In the genomic region with DNA sequence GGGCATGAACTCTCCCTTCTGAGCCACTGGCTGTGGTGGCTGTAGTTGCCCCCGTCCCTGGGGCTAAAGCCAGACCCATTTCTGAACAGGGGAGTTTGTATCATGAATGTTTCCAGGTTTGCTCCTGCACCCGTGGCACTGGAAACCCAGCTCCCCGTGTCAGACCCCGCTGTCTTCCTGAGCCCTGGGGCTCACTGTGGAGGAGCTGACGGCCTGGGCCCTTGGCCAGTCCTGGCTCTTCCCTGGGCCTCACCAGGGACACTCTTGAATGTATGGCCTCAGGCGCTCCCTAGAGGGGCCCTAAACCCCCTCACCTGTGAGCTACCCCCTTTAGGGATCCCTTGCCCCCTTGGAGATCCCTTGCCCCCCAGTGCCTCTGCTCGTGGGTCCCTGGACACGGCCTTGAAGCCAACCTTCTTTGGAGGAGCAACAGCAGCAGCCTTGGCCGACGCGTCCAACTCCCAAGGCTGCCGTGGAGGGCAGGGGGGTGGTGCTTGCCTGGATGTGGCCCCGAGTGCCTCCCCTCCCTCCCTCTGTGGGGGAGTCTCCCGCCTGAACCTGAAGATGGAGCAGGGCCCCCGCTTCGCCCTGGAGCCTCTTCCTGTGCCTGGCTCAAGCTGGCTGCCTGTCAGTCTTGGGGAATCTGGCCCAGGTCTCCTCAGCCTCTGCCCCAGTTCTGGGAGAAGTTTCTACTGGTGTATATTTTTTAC, we compare ENCODE assay signal across 2 cellular contexts.
A peak's percentile ranks its signal among the peaks of the same experiment; 100 is the strongest.
TF ChIP-seq lines count a peak whose summit lies in the region.

No MANE protein-coding gene starts in this region.

TF ChIP-seq in GM23338, 12 proteins besides CTCF, POLR2A, EP300 and RAD21 (continues in another document):
- TF ChIP-seq ZNF331 (CRISPR knock-in tag; IDR thresholded peaks at IDR 0.05; ENCODE audit: low read depth) (no peak), EZH2phosphoT487 (IDR thresholded peaks at IDR 0.05; ENCODE audit: unreplicated experiment) (no peak), ETS1 (IDR thresholded peaks at IDR 0.05) (no peak), JUNB (IDR thresholded peaks at IDR 0.05; ENCODE audit: unreplicated experiment) (no peak), POLR2AphosphoS5 (IDR thresholded peaks at IDR 0.05; ENCODE audit: low read depth) (no peak; the same call in 1 of the 2 replicates), CREB1 (CRISPR knock-in tag; IDR thresholded peaks at IDR 0.05; ENCODE audit: low read depth) (no peak), ZNF114 (CRISPR knock-in tag; IDR thresholded peaks at IDR 0.05) (no peak), STAT1 (IDR thresholded peaks at IDR 0.05; ENCODE audit: unreplicated experiment) (no peak), EZH2 (IDR thresholded peaks at IDR 0.05; ENCODE audit: low read depth, unreplicated experiment) (no peak), NANOG (IDR thresholded peaks at IDR 0.05; ENCODE audit: borderline replicate concordance) (no peak)
- TF ChIP-seq, protein P1, sequence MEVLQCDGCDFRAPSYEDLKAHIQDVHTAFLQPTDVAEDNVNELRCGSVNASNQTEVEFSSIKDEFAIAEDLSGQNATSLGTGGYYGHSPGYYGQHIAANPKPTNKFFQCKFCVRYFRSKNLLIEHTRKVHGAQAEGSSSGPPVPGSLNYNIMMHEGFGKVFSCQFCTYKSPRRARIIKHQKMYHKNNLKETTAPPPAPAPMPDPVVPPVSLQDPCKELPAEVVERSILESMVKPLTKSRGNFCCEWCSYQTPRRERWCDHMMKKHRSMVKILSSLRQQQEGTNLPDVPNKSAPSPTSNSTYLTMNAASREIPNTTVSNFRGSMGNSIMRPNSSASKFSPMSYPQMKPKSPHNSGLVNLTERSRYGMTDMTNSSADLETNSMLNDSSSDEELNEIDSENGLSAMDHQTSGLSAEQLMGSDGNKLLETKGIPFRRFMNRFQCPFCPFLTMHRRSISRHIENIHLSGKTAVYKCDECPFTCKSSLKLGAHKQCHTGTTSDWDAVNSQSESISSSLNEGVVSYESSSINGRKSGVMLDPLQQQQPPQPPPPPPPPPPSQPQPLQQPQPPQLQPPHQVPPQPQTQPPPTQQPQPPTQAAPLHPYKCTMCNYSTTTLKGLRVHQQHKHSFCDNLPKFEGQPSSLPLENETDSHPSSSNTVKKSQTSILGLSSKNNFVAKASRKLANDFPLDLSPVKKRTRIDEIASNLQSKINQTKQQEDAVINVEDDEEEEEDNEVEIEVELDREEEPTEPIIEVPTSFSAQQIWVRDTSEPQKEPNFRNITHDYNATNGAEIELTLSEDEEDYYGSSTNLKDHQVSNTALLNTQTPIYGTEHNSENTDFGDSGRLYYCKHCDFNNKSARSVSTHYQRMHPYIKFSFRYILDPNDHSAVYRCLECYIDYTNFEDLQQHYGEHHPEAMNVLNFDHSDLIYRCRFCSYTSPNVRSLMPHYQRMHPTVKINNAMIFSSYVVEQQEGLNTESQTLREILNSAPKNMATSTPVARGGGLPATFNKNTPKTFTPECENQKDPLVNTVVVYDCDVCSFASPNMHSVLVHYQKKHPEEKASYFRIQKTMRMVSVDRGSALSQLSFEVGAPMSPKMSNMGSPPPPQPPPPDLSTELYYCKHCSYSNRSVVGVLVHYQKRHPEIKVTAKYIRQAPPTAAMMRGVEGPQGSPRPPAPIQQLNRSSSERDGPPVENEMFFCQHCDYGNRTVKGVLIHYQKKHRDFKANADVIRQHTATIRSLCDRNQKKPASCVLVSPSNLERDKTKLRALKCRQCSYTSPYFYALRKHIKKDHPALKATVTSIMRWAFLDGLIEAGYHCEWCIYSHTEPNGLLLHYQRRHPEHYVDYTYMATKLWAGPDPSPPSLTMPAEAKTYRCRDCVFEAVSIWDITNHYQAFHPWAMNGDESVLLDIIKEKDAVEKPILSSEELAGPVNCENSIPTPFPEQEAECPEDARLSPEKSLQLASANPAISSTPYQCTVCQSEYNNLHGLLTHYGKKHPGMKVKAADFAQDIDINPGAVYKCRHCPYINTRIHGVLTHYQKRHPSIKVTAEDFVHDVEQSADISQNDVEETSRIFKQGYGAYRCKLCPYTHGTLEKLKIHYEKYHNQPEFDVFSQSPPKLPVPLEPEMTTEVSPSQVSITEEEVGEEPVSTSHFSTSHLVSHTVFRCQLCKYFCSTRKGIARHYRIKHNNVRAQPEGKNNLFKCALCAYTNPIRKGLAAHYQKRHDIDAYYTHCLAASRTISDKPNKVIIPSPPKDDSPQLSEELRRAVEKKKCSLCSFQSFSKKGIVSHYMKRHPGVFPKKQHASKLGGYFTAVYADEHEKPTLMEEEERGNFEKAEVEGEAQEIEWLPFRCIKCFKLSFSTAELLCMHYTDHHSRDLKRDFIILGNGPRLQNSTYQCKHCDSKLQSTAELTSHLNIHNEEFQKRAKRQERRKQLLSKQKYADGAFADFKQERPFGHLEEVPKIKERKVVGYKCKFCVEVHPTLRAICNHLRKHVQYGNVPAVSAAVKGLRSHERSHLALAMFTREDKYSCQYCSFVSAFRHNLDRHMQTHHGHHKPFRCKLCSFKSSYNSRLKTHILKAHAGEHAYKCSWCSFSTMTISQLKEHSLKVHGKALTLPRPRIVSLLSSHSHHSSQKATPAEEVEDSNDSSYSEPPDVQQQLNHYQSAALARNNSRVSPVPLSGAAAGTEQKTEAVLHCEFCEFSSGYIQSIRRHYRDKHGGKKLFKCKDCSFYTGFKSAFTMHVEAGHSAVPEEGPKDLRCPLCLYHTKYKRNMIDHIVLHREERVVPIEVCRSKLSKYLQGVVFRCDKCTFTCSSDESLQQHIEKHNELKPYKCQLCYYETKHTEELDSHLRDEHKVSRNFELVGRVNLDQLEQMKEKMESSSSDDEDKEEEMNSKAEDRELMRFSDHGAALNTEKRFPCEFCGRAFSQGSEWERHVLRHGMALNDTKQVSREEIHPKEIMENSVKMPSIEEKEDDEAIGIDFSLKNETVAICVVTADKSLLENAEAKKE (CRISPR knock-in tag; IDR thresholded peaks at IDR 0.05), result no peak

TF ChIP-seq in WTC11, 78 proteins besides CTCF, POLR2A, EP300 and RAD21:
- TF ChIP-seq ZNF219 (CRISPR knock-in tag; IDR thresholded peaks at IDR 0.05; ENCODE audit: borderline replicate concordance), result no peak
- TF ChIP-seq FOXP1 (CRISPR knock-in tag; IDR thresholded peaks at IDR 0.05; ENCODE audit: borderline replicate concordance), result 0 out of 2 replicates have a peak, but pooled peaks have one; percentile 17
TF ChIP-seq in WTC11: peak in this region for 1.
